ENCODE assay signal across 1 cellular context in genomic region chr22:19811211-19811621, GRCh38.
TF ChIP-seq lines count a peak whose summit lies in the region.

No MANE protein-coding gene starts in this region.

TF ChIP-seq in HEK293, 187 proteins besides CTCF, POLR2A, EP300 and RAD21:
- TF ChIP-seq ZNF561 (tag by site-specific recombination; IDR thresholded peaks at IDR 0.05; ENCODE audit: borderline replicate concordance) (no peak), KLF1 (tag by site-specific recombination; IDR thresholded peaks at IDR 0.05) (0 out of 2 replicates have a peak, but pooled peaks have one; percentile 43), ZNF292 (tag by site-specific recombination; IDR thresholded peaks at IDR 0.05; ENCODE audit: borderline replicate concordance, low read depth) (no peak), ZNF112 (tag by site-specific recombination; IDR thresholded peaks at IDR 0.05) (no peak), ZNF449 (tag by site-specific recombination; IDR thresholded peaks at IDR 0.05) (0 out of 2 replicates have a peak, but pooled peaks have one; percentile 18)
